Comparison of ENCODE assay signal across 25 cellular contexts in the genomic region with DNA sequence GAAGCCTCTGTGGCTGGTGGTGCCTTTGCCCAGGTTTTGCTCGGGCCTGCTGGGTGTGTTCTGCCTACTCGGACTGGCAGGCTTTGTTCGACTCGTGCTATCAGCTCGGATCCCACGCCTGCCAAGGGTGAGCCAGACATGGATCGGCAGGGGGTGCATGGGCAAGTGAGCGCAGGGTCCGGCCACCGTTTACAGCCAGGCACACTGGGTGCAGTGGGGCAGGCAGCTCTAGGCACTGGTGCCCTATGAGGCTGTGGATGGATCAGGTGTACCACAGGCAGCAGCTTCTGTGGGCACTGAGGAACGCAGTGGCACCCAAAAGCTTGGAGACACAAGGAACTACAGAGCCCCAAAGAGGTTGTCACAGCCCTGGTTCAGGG. TPM values are rescaled to one million over a fixed set of nuclear protein-coding genes. Genes with fewer than 3 reads are reported as not detected.
DNase-seq lines count a peak whose midpoint lies in the region; ATAC-seq, FAIRE-seq and TF ChIP-seq lines count a peak whose summit lies in the region.
"Had no signal": no experiment of that assay in that cellular context is flagged by ENCODE, and none has a peak within 500 bp of the region (broad histone marks: within the 10 kb centered on the region; RNA-seq: fewer than 3 reads in every experiment).

No MANE protein-coding gene starts in this region.

- no peaks in the 10 kb centered on the region for H3K9me3 ChIP-seq in kidney (ENCODE audit: control insufficient read depth in 1 of 2, low read length in 2 of 2)
- H3K9me3 ChIP-seq: gastroesophageal sphincter, left lung, prostate gland had no signal

- POLR2A ChIA-PET in RWPE1 (lab: Yijun Ruan, JAX; ENCODE audit: low non-redundant PET), result no interaction called here

- TF ChIP-seq CTCF in RWPE1 (conservative IDR thresholded peaks at IDR 0.05; ENCODE audit: low read depth) (no peak), kidney (IDR thresholded peaks at IDR 0.05; ENCODE audit: borderline replicate concordance, extremely low read depth, insufficient read depth) (no peak)

- no peak overlapping the region for H3K4me3 ChIP-seq in kidney (ENCODE audit: low read length in 2 of 2)
- H3K4me3 ChIP-seq: gastroesophageal sphincter, left lung, prostate gland, SK-N-MC had no signal

- CTCF ChIA-PET in RWPE1 (lab: Yijun Ruan, JAX), result interaction anchor here (0.6 kb wide), 1 partner anchor 39 kb away, joined by 3 read pairs; no protein-coding TSS in a partner anchor

- peaks cover 5 to 17% of the 10 kb centered on the region in 2 donors for H3K4me1 Mint-ChIP-seq in stimulated activated naive B cell treated with anti-CD40 and anti-IgM and Interleukin-4, amounts not matched to agents 10 μg/mL and 1 μg/mL and 100 μg/mL, for 72 hours
- H3K4me1 Mint-ChIP-seq in activated T-helper 1 cell treated with anti-CD3 and anti-CD28 coated beads, Interleukin-12 subunit alpha, Interleukin-12 subunit beta, Interleukin-2, Interleukin-4 antibody, amounts not matched to agents 30 ng/mL and 10 ng/mL and 1 ng/mL, durations not matched to agents 14 hours and 24 hours and 36 hours (ENCODE audit: low read depth), result peaks cover 31% of the 10 kb centered on the region

- H3K36me3 ChIP-seq in kidney (ENCODE audit: control insufficient read depth in 1 of 2, insufficient read depth in 2 of 2, low read length in 2 of 2), result peaks cover 9 to 22% of the 10 kb centered on the region in 2 donors
- H3K36me3 ChIP-seq: prostate gland had no signal

- no peaks in the 10 kb centered on the region for H3K27me3 Mint-ChIP-seq in stimulated activated naive B cell treated with anti-CD40 and anti-IgM and Interleukin-4, amounts not matched to agents 10 μg/mL and 1 μg/mL and 100 μg/mL, for 72 hours
- H3K27me3 Mint-ChIP-seq in activated T-helper 1 cell treated with anti-CD3 and anti-CD28 coated beads, Interleukin-12 subunit alpha, Interleukin-12 subunit beta, Interleukin-2, Interleukin-4 antibody, amounts not matched to agents 30 ng/mL and 10 ng/mL and 1 ng/mL, durations not matched to agents 14 hours and 24 hours and 36 hours (ENCODE audit: insufficient read depth), result no peaks in the 10 kb centered on the region
- H3K27me3 Mint-ChIP-seq: activated naive CD4-positive, alpha-beta T cell treated with anti-CD3 and anti-CD28 coated beads, Interleukin-2, amount 50 U/mL, for 24 hours; stimulated activated memory B cell treated with anti-CD40 and anti-IgM and Interleukin-4, amounts not matched to agents 10 μg/mL and 1 μg/mL and 100 μg/mL, for 72 hours; type B pancreatic cell had no signal

- H3K9me3 Mint-ChIP-seq in stimulated activated naive B cell treated with anti-CD40 and anti-IgM and Interleukin-4, amounts not matched to agents 10 μg/mL and 1 μg/mL and 100 μg/mL, for 72 hours, result no peaks in the 10 kb centered on the region
- H3K9me3 Mint-ChIP-seq in activated T-helper 1 cell treated with anti-CD3 and anti-CD28 coated beads, Interleukin-12 subunit alpha, Interleukin-12 subunit beta, Interleukin-2, Interleukin-4 antibody, amounts not matched to agents 30 ng/mL and 10 ng/mL and 1 ng/mL, durations not matched to agents 14 hours and 24 hours and 36 hours, result no peaks in the 10 kb centered on the region
- H3K9me3 Mint-ChIP-seq: activated naive CD4-positive, alpha-beta T cell treated with anti-CD3 and anti-CD28 coated beads, Interleukin-2, amount 50 U/mL, for 24 hours; activated T-helper 2 cell treated with anti-CD3 and anti-CD28 coated beads, Interferon-gamma antibody, Interleukin-2, Interleukin-4, amounts not matched to agents 10 μg/mL and 5 μg/mL and 100 μg/mL, durations not matched to agents 14 hours and 24 hours and 36 hours; immature natural killer cell; stimulated activated memory B cell treated with anti-CD40 and anti-IgM and Interleukin-4, amounts not matched to agents 10 μg/mL and 1 μg/mL and 100 μg/mL, for 72 hours; type B pancreatic cell had no signal

- no peak for FAIRE-seq in kidney (lab: Jason Lieb, UNC)
- FAIRE-seq: endothelial cell of umbilical vein, TTC549 had no signal

- H3K4me1 ChIP-seq in kidney (ENCODE audit: control insufficient read depth in 1 of 2, insufficient read depth in 1 of 2, low read depth in 1 of 2, low read length in 2 of 2), result no peaks in the 10 kb centered on the region
- H3K4me1 ChIP-seq: prostate gland had no signal

- peak overlapping the region; percentile 81 for H3K27ac Mint-ChIP-seq in stimulated activated naive B cell treated with anti-CD40 and anti-IgM and Interleukin-4, amounts not matched to agents 10 μg/mL and 1 μg/mL and 100 μg/mL, for 72 hours
- H3K27ac Mint-ChIP-seq in activated T-helper 1 cell treated with anti-CD3 and anti-CD28 coated beads, Interleukin-12 subunit alpha, Interleukin-12 subunit beta, Interleukin-2, Interleukin-4 antibody, amounts not matched to agents 30 ng/mL and 10 ng/mL and 1 ng/mL, durations not matched to agents 14 hours and 24 hours and 36 hours, result no peak overlapping the region
- H3K27ac Mint-ChIP-seq: activated naive CD4-positive, alpha-beta T cell treated with anti-CD3 and anti-CD28 coated beads, Interleukin-2, amount 50 U/mL, for 24 hours; activated T-helper 2 cell treated with anti-CD3 and anti-CD28 coated beads, Interferon-gamma antibody, Interleukin-2, Interleukin-4, amounts not matched to agents 10 μg/mL and 5 μg/mL and 100 μg/mL, durations not matched to agents 14 hours and 24 hours and 36 hours; stimulated activated memory B cell treated with anti-CD40 and anti-IgM and Interleukin-4, amounts not matched to agents 10 μg/mL and 1 μg/mL and 100 μg/mL, for 72 hours; type B pancreatic cell had no signal

- H3K36me3 Mint-ChIP-seq in stimulated activated naive B cell treated with anti-CD40 and anti-IgM and Interleukin-4, amounts not matched to agents 10 μg/mL and 1 μg/mL and 100 μg/mL, for 72 hours, result peaks cover 32 to 45% of the 10 kb centered on the region in 2 donors
- peaks cover 44% of the 10 kb centered on the region for H3K36me3 Mint-ChIP-seq in activated T-helper 1 cell treated with anti-CD3 and anti-CD28 coated beads, Interleukin-12 subunit alpha, Interleukin-12 subunit beta, Interleukin-2, Interleukin-4 antibody, amounts not matched to agents 30 ng/mL and 10 ng/mL and 1 ng/mL, durations not matched to agents 14 hours and 24 hours and 36 hours (ENCODE audit: low read depth)

- H3K9ac ChIP-seq in kidney (ENCODE audit: low read length in 2 of 2), result no peak overlapping the region

- H3K4me3 Mint-ChIP-seq in stimulated activated naive B cell treated with anti-CD40 and anti-IgM and Interleukin-4, amounts not matched to agents 10 μg/mL and 1 μg/mL and 100 μg/mL, for 72 hours, result no peak overlapping the region
- H3K4me3 Mint-ChIP-seq in activated T-helper 1 cell treated with anti-CD3 and anti-CD28 coated beads, Interleukin-12 subunit alpha, Interleukin-12 subunit beta, Interleukin-2, Interleukin-4 antibody, amounts not matched to agents 30 ng/mL and 10 ng/mL and 1 ng/mL, durations not matched to agents 14 hours and 24 hours and 36 hours, result no peak overlapping the region
- H3K4me3 Mint-ChIP-seq: activated naive CD4-positive, alpha-beta T cell treated with anti-CD3 and anti-CD28 coated beads, Interleukin-2, amount 50 U/mL, for 24 hours; immature natural killer cell; stimulated activated memory B cell treated with anti-CD40 and anti-IgM and Interleukin-4, amounts not matched to agents 10 μg/mL and 1 μg/mL and 100 μg/mL, for 72 hours; type B pancreatic cell had no signal

- H3K27ac ChIP-seq in RWPE1 (peak overlapping the region; percentile 39), epithelial cell of prostate (peak overlapping the region; percentile 74), kidney (ENCODE audit: low read depth in 2 of 2, low read length in 2 of 2) (no peak overlapping the region)
- H3K27ac ChIP-seq: brain microvascular endothelial cell, gastroesophageal sphincter, HL-60, left lung, prostate gland, SK-N-MC had no signal

- intact Hi-C loops in kidney (cut with DNase I), result no loop called here
- intact Hi-C loops in activated T-helper 1 cell treated with anti-CD3 and anti-CD28 coated beads, Interleukin-12 subunit alpha, Interleukin-12 subunit beta, Interleukin-2, Interleukin-4 antibody, amounts not matched to agents 30 ng/mL and 10 ng/mL and 1 ng/mL, durations not matched to agents 14 hours and 24 hours and 36 hours (cut with micrococcal nuclease), result no loop called here

- ATAC-seq in stimulated activated naive B cell treated with anti-CD40 and anti-IgM and Interleukin-4, amounts not matched to agents 10 μg/mL and 1 μg/mL and 100 μg/mL, for 72 hours (replicated peaks), result no peak
- ATAC-seq: gastroesophageal sphincter; stimulated activated memory B cell treated with anti-CD40 and anti-IgM and Interleukin-4, amounts not matched to agents 10 μg/mL and 1 μg/mL and 100 μg/mL, for 72 hours had no signal

- DNase-seq in RWPE1 (ENCODE audit: low spot score), result no peak
- DNase-seq in epithelial cell of prostate (ENCODE audit: low read depth, low spot score), result no peak
- DNase-seq in kidney, result peak; percentile 58
- DNase-seq in stimulated activated naive B cell treated with anti-CD40 and anti-IgM and Interleukin-4, amounts not matched to agents 10 μg/mL and 1 μg/mL and 100 μg/mL, for 72 hours, result no peak
- DNase-seq in HCEC 1CT, result no peak
- DNase-seq in activated T-helper 1 cell treated with anti-CD3 and anti-CD28 coated beads, Interleukin-12 subunit alpha, Interleukin-12 subunit beta, Interleukin-2, Interleukin-4 antibody, amounts not matched to agents 30 ng/mL and 10 ng/mL and 1 ng/mL, durations not matched to agents 14 hours and 24 hours and 36 hours (ENCODE audit: low spot score), result no peak
- no peak for DNase-seq in activated CD4-positive, alpha-beta T cell treated with anti-CD3 and anti-CD28 coated beads for 4 hours
- DNase-seq: activated CD4-positive, alpha-beta T cell treated with anti-CD3 and anti-CD28 coated beads, Interleukin-2, amount 50 U/mL, for 48 hours; amniotic stem cell; brain microvascular endothelial cell; immature natural killer cell; NCI-H446 treated with DMSO at 0.1 percent for 48 hours; stimulated activated CD4-positive, alpha-beta T cell treated with anti-CD3 and anti-CD28 coated beads, Interleukin-15, amount 100 ng/mL, for 24 hours; T-helper 1 cell had no signal

RNA-seq across cellular contexts. Expression of a gene that starts 25.6 kb away (rescaled TPM):
- 79.0 TPM for total RNA-seq in kidney
- polyA plus RNA-seq in kidney (ENCODE audit: insufficient read depth, low read depth, low replicate concordance), result 24.8 TPM
- 76.5 and 80.3 TPM in 2 replicates for total RNA-seq in activated T-helper 1 cell treated with anti-CD3 and anti-CD28 coated beads, Interleukin-12 subunit alpha, Interleukin-12 subunit beta, Interleukin-2, Interleukin-4 antibody, amounts not matched to agents 30 ng/mL and 10 ng/mL and 1 ng/mL, durations not matched to agents 14 hours and 24 hours and 36 hours

Comparison
In these comparisons a context has a peak if more than half of its experiments do, and no peak if none do; other contexts are left out.
1. H3K27ac ChIP-seq: peak in RWPE1 (single experiment) and epithelial cell of prostate (single experiment); none in kidney (0 of 2).